In genomic region chr14:44846232-44846824, GRCh38 we compare ENCODE assay signal across 8 cellular contexts.
DNase-seq lines count a peak whose midpoint lies in the region; ATAC-seq, FAIRE-seq and TF ChIP-seq lines count a peak whose summit lies in the region.

No MANE protein-coding gene starts in this region.

- H3K36me3 ChIP-seq in cardiac muscle cell (no peaks in the 10 kb centered on the region), sigmoid colon (no peaks in the 10 kb centered on the region)

- H3K9me3 ChIP-seq in cardiac muscle cell (ENCODE audit: low read depth) (no peaks in the 10 kb centered on the region), sigmoid colon (no peaks in the 10 kb centered on the region)

- H3K27me3 ChIP-seq in cardiac muscle cell: no peaks in the 10 kb centered on the region
- no peaks in the 10 kb centered on the region for H3K27me3 ChIP-seq in sigmoid colon

- TF ChIP-seq POLR2A in sigmoid colon (IDR thresholded peaks at IDR 0.05): no peak

- FAIRE-seq in frontal cortex (lab: Jason Lieb, UNC): peak; percentile 88

- 12 to 30% methylated on average over 4 of the region's 4 CpGs for WGBS in sigmoid colon, 2 donors

- H3K4me1 ChIP-seq in cardiac muscle cell (ENCODE audit: low read depth) (no peaks in the 10 kb centered on the region), sigmoid colon (no peaks in the 10 kb centered on the region)

- TF ChIP-seq CTCF in cardiac muscle cell (IDR thresholded peaks at IDR 0.05; ENCODE audit: low read depth, low read length): peak; percentile 92
- TF ChIP-seq CTCF in sigmoid colon (IDR thresholded peaks at IDR 0.05): peak; percentile 33 to 75 (median 64)

- ATAC-seq in Right ventricle myocardium inferior (no peak), GM19397 (IDR thresholded peaks at IDR 0.05; ENCODE audit: unreplicated experiment) (no peak)

- TF ChIP-seq EP300 in sigmoid colon (IDR thresholded peaks at IDR 0.05): no peak

- H3K27ac ChIP-seq in cardiac muscle cell: no peak overlapping the region
- H3K27ac ChIP-seq in sigmoid colon: no peak overlapping the region

- H3K4me3 ChIP-seq in cardiac muscle cell: no peak overlapping the region
- H3K4me3 ChIP-seq in sigmoid colon: no peak overlapping the region

- intact Hi-C loops in Right ventricle myocardium inferior (cut with DNase I): no loop called here
- intact Hi-C loops in sigmoid colon (cut with DNase I): no loop called here

- DNase-seq in cardiac muscle cell (ENCODE audit: low read depth in 1 of 2, low spot score in 1 of 2) (peak; percentile 64 to 72), Right ventricle myocardium inferior (ENCODE audit: missing footprints) (no peak), H4 (ENCODE audit: low spot score) (peak; percentile 49), NAMALWA (ENCODE audit: low spot score) (peak; percentile 47), SW480 (ENCODE audit: low spot score) (peak; percentile 30), frontal cortex (ENCODE audit: low spot score in 2 of 2) (peak; percentile 9 to 32), sigmoid colon (no peak)

Comparison
In these comparisons a context has a peak if more than half of its experiments do, and no peak if none do; other contexts are left out.
1. DNase-seq: peak in cardiac muscle cell (2 of 2), H4 (single experiment), NAMALWA (single experiment), SW480 (single experiment) and frontal cortex (2 of 2); none in Right ventricle myocardium inferior (single experiment) and sigmoid colon (single experiment).